In genomic region chr17:15958484-15958854, GRCh38 we compare ENCODE assay signal across 1 cellular context.
TF ChIP-seq lines count a peak whose summit lies in the region.

No MANE protein-coding gene starts in this region.

TF ChIP-seq in IMR-90, 13 proteins besides CTCF, POLR2A, EP300 and RAD21:
- no peak for TF ChIP-seq CHD1 (IDR thresholded peaks at IDR 0.05; ENCODE audit: low read depth, low read length)
- no peak for TF ChIP-seq MAFK (IDR thresholded peaks at IDR 0.05; ENCODE audit: low read depth, low read length)
- TF ChIP-seq CEBPB (IDR thresholded peaks at IDR 0.05; ENCODE audit: low read depth, low read length) = no peak
- TF ChIP-seq RFX5 (IDR thresholded peaks at IDR 0.05; ENCODE audit: low read depth, low read length) = no peak
- TF ChIP-seq MAZ (IDR thresholded peaks at IDR 0.05; ENCODE audit: borderline replicate concordance, low read depth, low read length) = no peak
- no peak for TF ChIP-seq SMC3 (IDR thresholded peaks at IDR 0.05; ENCODE audit: low read depth, low read length)
- TF ChIP-seq ELK1 (IDR thresholded peaks at IDR 0.05; ENCODE audit: borderline replicate concordance, low read depth, low read length) = no peak
- no peak for TF ChIP-seq USF2 (IDR thresholded peaks at IDR 0.05; ENCODE audit: low read depth, low read length)
- no peak for TF ChIP-seq MXI1 (IDR thresholded peaks at IDR 0.05; ENCODE audit: borderline replicate concordance, low read depth, low read length)
- no peak for TF ChIP-seq BHLHE40 (IDR thresholded peaks at IDR 0.05; ENCODE audit: low read depth, low read length)
- no peak for TF ChIP-seq FOS (IDR thresholded peaks at IDR 0.05; ENCODE audit: low read depth, low read length)
- no peak for TF ChIP-seq NFE2L2 (IDR thresholded peaks at IDR 0.05; ENCODE audit: low read depth, low read length)
- no peak for TF ChIP-seq RCOR1 (IDR thresholded peaks at IDR 0.05; ENCODE audit: insufficient replicate concordance, low read length)
